ENCODE assay signal across 9 cellular contexts in genomic region chr2:165469417-165469816, GRCh38. TPM values are rescaled to one million over a fixed set of nuclear protein-coding genes. Genes with fewer than 3 reads are reported as not detected.
DNase-seq lines count a peak whose midpoint lies in the region; ATAC-seq, FAIRE-seq and TF ChIP-seq lines count a peak whose summit lies in the region.
"Had no signal": no experiment of that assay in that cellular context is flagged by ENCODE, and none has a peak within 500 bp of the region (broad histone marks: within the 10 kb centered on the region; RNA-seq: fewer than 3 reads in every experiment).

A gene with protein sequence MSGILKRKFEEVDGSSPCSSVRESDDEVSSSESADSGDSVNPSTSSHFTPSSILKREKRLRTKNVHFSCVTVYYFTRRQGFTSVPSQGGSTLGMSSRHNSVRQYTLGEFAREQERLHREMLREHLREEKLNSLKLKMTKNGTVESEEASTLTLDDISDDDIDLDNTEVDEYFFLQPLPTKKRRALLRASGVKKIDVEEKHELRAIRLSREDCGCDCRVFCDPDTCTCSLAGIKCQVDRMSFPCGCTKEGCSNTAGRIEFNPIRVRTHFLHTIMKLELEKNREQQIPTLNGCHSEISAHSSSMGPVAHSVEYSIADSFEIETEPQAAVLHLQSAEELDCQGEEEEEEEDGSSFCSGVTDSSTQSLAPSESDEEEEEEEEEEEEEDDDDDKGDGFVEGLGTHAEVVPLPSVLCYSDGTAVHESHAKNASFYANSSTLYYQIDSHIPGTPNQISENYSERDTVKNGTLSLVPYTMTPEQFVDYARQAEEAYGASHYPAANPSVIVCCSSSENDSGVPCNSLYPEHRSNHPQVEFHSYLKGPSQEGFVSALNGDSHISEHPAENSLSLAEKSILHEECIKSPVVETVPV (plus strand): TSS chr2:165469698. CDS start chr2:165595066, 125,368 bp downstream.

- DNase-seq in H54 (ENCODE audit: insufficient read length, low spot score) = peak; percentile 25
- peak; percentile 95 for DNase-seq in NCI-H82 treated with DMSO at 0.1 percent for 48 hours (lab: John Stamatoyannopoulos, UW; ENCODE audit: unreplicated experiment)
- DNase-seq in lower lobe of right lung = no peak
- DNase-seq in type B pancreatic cell (ENCODE audit: extremely low spot score, unreplicated experiment) = peak; percentile 70
- no peak for DNase-seq in GM13976 (ENCODE audit: low spot score)
- no peak for DNase-seq in activated CD8-positive, alpha-beta T cell treated with anti-CD3 and anti-CD28 coated beads, Interleukin-2, amount 10 ng/mL, durations not matched to agents 7 days and 5 days

- H3K4me1 ChIP-seq in lower lobe of right lung = no peaks in the 10 kb centered on the region

- H3K4me3 ChIP-seq in lower lobe of right lung = peak within 1 kb of the TSS; percentile 47

- peak within 1 kb of the TSS; percentile 96 for H3K4me3 Mint-ChIP-seq in type B pancreatic cell
- H3K4me3 Mint-ChIP-seq in activated CD8-positive, alpha-beta T cell treated with anti-CD3 and anti-CD28 coated beads, Interleukin-2, amount 10 ng/mL, durations not matched to agents 7 days and 5 days = no peak within 1 kb of the TSS

- in situ Hi-C loops in GM13976 (cut with MboI; ENCODE audit: low sequenced_read_pairs, unreplicated experiment) = no loop called here

- CTCF ChIA-PET in activated CD8-positive, alpha-beta T cell treated with anti-CD3 and anti-CD28 coated beads, Interleukin-2, amount 10 ng/mL, durations not matched to agents 7 days and 5 days (lab: Charles Lee) = no interaction called here

- no peak within 1 kb of the TSS for H3K27ac ChIP-seq in lower lobe of right lung

- H3K36me3 ChIP-seq in lower lobe of right lung = no peaks in the 10 kb centered on the region

- no peak for TF ChIP-seq POLR2A in H54 (IDR thresholded peaks at IDR 0.05; ENCODE audit: low read depth, low read length)

- FAIRE-seq in H54 (lab: Jason Lieb, UNC) (peak; percentile 96), endometrium (lab: Jason Lieb, UNC) (peak; percentile 99)

- ATAC-seq in lower lobe of right lung (peak; percentile 96 to 100), GM18907 (IDR thresholded peaks at IDR 0.05; ENCODE audit: unreplicated experiment) (no peak)
- no peak for ATAC-seq in activated CD8-positive, alpha-beta T cell treated with anti-CD3 and anti-CD28 coated beads, Interleukin-2, amount 10 ng/mL, durations not matched to agents 7 days and 5 days

- peaks cover 27% of the 10 kb centered on the region for H3K4me1 Mint-ChIP-seq in type B pancreatic cell (ENCODE audit: unreplicated experiment)
- H3K4me1 Mint-ChIP-seq in activated CD8-positive, alpha-beta T cell treated with anti-CD3 and anti-CD28 coated beads, Interleukin-2, amount 10 ng/mL, durations not matched to agents 7 days and 5 days (ENCODE audit: low read depth) = no peaks in the 10 kb centered on the region

- no peaks in the 10 kb centered on the region for H3K9me3 Mint-ChIP-seq in type B pancreatic cell
- no peaks in the 10 kb centered on the region for H3K9me3 Mint-ChIP-seq in activated CD8-positive, alpha-beta T cell treated with anti-CD3 and anti-CD28 coated beads, Interleukin-2, amount 10 ng/mL, durations not matched to agents 7 days and 5 days (ENCODE audit: insufficient read depth)

- H3K27ac Mint-ChIP-seq in type B pancreatic cell = peak within 1 kb of the TSS; percentile 63
- no peak within 1 kb of the TSS for H3K27ac Mint-ChIP-seq in activated CD8-positive, alpha-beta T cell treated with anti-CD3 and anti-CD28 coated beads, Interleukin-2, amount 10 ng/mL, durations not matched to agents 7 days and 5 days

- H3K27me3 Mint-ChIP-seq in type B pancreatic cell = no peaks in the 10 kb centered on the region
- peaks cover 2% of the 10 kb centered on the region for H3K27me3 Mint-ChIP-seq in activated CD8-positive, alpha-beta T cell treated with anti-CD3 and anti-CD28 coated beads, Interleukin-2, amount 10 ng/mL, durations not matched to agents 7 days and 5 days (ENCODE audit: low read depth)

- H3K36me3 Mint-ChIP-seq in type B pancreatic cell = no peaks in the 10 kb centered on the region
- H3K36me3 Mint-ChIP-seq in activated CD8-positive, alpha-beta T cell treated with anti-CD3 and anti-CD28 coated beads, Interleukin-2, amount 10 ng/mL, durations not matched to agents 7 days and 5 days (ENCODE audit: low read depth) = no peaks in the 10 kb centered on the region

- POLR2A ChIA-PET in activated CD8-positive, alpha-beta T cell treated with anti-CD3 and anti-CD28 coated beads, Interleukin-2, amount 10 ng/mL, durations not matched to agents 7 days and 5 days (lab: Charles Lee) = no interaction called here

- no peaks in the 10 kb centered on the region for H3K27me3 ChIP-seq in lower lobe of right lung (ENCODE audit: low read depth)

- TF ChIP-seq CTCF in lower lobe of right lung (IDR thresholded peaks at IDR 0.05) = no peak
- TF ChIP-seq CTCF in type B pancreatic cell (conservative IDR thresholded peaks at IDR 0.05) = peak; percentile 15
- TF ChIP-seq CTCF in GM13976 (IDR thresholded peaks at IDR 0.05; ENCODE audit: borderline replicate concordance, control extremely low read depth, extremely low read depth, insufficient read depth, missing control alignments) = no peak

- intact Hi-C loops in lower lobe of right lung (cut with DNase I) = no loop called here

- no peaks in the 10 kb centered on the region for H3K9me3 ChIP-seq in lower lobe of right lung

RNA-seq across cellular contexts. Expression of the gene that starts here (rescaled TPM):
- total RNA-seq in lower lobe of right lung (2.3 TPM), type B pancreatic cell (ENCODE audit: low replicate concordance) (7.1 and 18.4 TPM in 2 replicates)
- total RNA-seq in activated CD8-positive, alpha-beta T cell treated with anti-CD3 and anti-CD28 coated beads, Interleukin-2, amount 10 ng/mL, durations not matched to agents 7 days and 5 days = not detected
- total RNA-seq: HT1080 had no signal

Comparison
In these comparisons a context has a peak if more than half of its experiments do, and no peak if none do; other contexts are left out.
1. DNase-seq: peak in H54 (single experiment), NCI-H82 treated with DMSO at 0.1 percent for 48 hours (single experiment) and type B pancreatic cell (single experiment); none in lower lobe of right lung (single experiment), GM13976 (single experiment) and activated CD8-positive, alpha-beta T cell treated with anti-CD3 and anti-CD28 coated beads, Interleukin-2, amount 10 ng/mL, durations not matched to agents 7 days and 5 days (single experiment).
2. ATAC-seq: peak in lower lobe of right lung (2 of 2); none in GM18907 (single experiment) and activated CD8-positive, alpha-beta T cell treated with anti-CD3 and anti-CD28 coated beads, Interleukin-2, amount 10 ng/mL, durations not matched to agents 7 days and 5 days (single experiment).